ENCODE assay signal across 1 cellular context in the genomic region with DNA sequence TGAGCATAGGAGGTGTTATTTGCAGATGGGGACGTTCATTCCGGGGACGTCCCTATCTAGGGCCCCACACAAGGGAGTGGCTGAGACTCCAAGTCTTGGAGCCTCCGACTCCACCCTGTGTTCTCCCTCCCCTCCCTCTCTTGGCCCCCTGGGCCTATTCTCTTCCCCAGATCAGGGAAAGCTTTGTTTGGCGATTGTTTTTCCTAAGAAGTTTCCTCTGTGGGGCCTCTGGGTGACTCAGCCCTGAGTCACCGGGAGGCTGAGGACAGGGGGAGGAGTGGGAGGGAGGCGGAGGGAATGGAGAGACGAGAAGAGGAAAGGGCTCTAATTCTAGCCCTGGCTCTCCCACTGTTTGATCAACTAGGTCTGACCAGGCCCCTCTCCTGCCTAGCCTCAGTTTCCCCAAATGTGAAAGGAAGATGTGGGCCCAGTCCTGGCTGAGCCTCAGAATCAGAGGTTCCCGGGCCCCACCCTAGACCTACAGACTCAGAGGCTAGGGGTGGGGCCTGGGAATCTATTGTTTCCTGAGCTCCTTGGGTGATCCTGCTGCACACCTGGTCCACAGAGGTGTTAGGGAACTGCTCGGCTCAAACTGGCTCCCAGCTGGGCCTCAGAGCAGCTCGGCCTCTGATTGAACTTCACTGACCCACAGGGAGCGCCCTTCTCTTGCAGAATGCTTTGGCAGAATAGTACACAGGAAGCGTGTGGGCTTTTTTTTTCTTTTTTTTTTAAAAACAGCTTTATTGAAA.
TF ChIP-seq lines count a peak whose summit lies in the region.

No MANE protein-coding gene starts in this region.

TF ChIP-seq in HepG2, 621 proteins besides CTCF, POLR2A, EP300 and RAD21 (continued from another document and continues in another):
- TF ChIP-seq, protein P1, sequence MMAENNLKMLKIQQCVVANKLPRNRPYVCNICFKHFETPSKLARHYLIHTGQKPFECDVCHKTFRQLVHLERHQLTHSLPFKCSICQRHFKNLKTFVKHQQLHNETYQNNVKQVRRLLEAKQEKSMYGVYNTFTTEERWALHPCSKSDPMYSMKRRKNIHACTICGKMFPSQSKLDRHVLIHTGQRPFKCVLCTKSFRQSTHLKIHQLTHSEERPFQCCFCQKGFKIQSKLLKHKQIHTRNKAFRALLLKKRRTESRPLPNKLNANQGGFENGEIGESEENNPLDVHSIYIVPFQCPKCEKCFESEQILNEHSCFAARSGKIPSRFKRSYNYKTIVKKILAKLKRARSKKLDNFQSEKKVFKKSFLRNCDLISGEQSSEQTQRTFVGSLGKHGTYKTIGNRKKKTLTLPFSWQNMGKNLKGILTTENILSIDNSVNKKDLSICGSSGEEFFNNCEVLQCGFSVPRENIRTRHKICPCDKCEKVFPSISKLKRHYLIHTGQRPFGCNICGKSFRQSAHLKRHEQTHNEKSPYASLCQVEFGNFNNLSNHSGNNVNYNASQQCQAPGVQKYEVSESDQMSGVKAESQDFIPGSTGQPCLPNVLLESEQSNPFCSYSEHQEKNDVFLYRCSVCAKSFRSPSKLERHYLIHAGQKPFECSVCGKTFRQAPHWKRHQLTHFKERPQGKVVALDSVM (CRISPR knock-in tag; IDR thresholded peaks at IDR 0.05) = no peak
- TF ChIP-seq, protein P2, sequence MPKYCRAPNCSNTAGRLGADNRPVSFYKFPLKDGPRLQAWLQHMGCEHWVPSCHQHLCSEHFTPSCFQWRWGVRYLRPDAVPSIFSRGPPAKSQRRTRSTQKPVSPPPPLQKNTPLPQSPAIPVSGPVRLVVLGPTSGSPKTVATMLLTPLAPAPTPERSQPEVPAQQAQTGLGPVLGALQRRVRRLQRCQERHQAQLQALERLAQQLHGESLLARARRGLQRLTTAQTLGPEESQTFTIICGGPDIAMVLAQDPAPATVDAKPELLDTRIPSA (CRISPR knock-in tag; IDR thresholded peaks at IDR 0.05; ENCODE audit: borderline replicate concordance) = no peak
- TF ChIP-seq ZNF572 (CRISPR knock-in tag; IDR thresholded peaks at IDR 0.05) = no peak
- no peak for TF ChIP-seq ZNF430 (CRISPR knock-in tag; IDR thresholded peaks at IDR 0.05)
- TF ChIP-seq ZNF138 (CRISPR knock-in tag; IDR thresholded peaks at IDR 0.05; ENCODE audit: low read depth) = no peak
- no peak for TF ChIP-seq HOXD1 (CRISPR knock-in tag; IDR thresholded peaks at IDR 0.05)
- TF ChIP-seq ZSCAN20 (CRISPR knock-in tag; IDR thresholded peaks at IDR 0.05; ENCODE audit: borderline replicate concordance) = no peak
- TF ChIP-seq SOX13 (IDR thresholded peaks at IDR 0.05) = peak; percentile 94
- TF ChIP-seq SOX13 (CRISPR knock-in tag; conservative IDR thresholded peaks at IDR 0.05 in 1 of 2, IDR thresholded peaks at IDR 0.05 in 1 of 2) = peak in 1 of 2 experiments; percentile 97; a peak in 2 of 4 replicates
- TF ChIP-seq, protein P3, sequence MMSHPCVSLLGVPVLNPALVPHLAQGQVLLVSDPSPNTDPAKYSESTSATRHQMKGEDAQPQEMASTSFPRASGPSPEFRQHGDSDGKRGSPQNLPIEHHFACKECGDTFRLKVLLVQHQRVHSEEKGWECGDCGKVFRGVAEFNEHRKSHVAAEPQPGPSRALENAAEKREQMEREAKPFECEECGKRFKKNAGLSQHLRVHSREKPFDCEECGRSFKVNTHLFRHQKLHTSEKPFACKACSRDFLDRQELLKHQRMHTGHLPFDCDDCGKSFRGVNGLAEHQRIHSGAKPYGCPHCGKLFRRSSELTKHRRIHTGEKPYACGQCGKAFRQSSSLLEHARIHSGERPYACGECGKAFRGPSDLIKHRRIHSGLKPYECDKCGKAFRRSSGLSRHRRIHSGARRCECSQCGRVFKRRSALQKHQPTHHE (CRISPR knock-in tag; IDR thresholded peaks at IDR 0.05; ENCODE audit: borderline replicate concordance) = no peak
- no peak for TF ChIP-seq CCAR2 (optimal IDR thresholded peaks at IDR 0.05; ENCODE audit: low read depth, low read length)
- TF ChIP-seq ZNF10 (CRISPR knock-in tag; IDR thresholded peaks at IDR 0.05; ENCODE audit: borderline replicate concordance, low read depth) = no peak
- TF ChIP-seq, protein P4, sequence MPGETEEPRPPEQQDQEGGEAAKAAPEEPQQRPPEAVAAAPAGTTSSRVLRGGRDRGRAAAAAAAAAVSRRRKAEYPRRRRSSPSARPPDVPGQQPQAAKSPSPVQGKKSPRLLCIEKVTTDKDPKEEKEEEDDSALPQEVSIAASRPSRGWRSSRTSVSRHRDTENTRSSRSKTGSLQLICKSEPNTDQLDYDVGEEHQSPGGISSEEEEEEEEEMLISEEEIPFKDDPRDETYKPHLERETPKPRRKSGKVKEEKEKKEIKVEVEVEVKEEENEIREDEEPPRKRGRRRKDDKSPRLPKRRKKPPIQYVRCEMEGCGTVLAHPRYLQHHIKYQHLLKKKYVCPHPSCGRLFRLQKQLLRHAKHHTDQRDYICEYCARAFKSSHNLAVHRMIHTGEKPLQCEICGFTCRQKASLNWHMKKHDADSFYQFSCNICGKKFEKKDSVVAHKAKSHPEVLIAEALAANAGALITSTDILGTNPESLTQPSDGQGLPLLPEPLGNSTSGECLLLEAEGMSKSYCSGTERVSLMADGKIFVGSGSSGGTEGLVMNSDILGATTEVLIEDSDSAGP (CRISPR knock-in tag; IDR thresholded peaks at IDR 0.05; ENCODE audit: borderline replicate concordance) = no peak
- peak; percentile 83; the same call in 1 of the 2 replicates for TF ChIP-seq RXRA (CRISPR knock-in tag; IDR thresholded peaks at IDR 0.05)
- TF ChIP-seq ARID2 (CRISPR knock-in tag; IDR thresholded peaks at IDR 0.05; ENCODE audit: borderline replicate concordance) = no peak
- TF ChIP-seq, protein P5, sequence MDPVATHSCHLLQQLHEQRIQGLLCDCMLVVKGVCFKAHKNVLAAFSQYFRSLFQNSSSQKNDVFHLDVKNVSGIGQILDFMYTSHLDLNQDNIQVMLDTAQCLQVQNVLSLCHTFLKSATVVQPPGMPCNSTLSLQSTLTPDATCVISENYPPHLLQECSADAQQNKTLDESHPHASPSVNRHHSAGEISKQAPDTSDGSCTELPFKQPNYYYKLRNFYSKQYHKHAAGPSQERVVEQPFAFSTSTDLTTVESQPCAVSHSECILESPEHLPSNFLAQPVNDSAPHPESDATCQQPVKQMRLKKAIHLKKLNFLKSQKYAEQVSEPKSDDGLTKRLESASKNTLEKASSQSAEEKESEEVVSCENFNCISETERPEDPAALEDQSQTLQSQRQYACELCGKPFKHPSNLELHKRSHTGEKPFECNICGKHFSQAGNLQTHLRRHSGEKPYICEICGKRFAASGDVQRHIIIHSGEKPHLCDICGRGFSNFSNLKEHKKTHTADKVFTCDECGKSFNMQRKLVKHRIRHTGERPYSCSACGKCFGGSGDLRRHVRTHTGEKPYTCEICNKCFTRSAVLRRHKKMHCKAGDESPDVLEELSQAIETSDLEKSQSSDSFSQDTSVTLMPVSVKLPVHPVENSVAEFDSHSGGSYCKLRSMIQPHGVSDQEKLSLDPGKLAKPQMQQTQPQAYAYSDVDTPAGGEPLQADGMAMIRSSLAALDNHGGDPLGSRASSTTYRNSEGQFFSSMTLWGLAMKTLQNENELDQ (CRISPR knock-in tag; IDR thresholded peaks at IDR 0.05; ENCODE audit: borderline replicate concordance) = no peak
- TF ChIP-seq NCOA5 (CRISPR knock-in tag; IDR thresholded peaks at IDR 0.05) = no peak
- TF ChIP-seq KDM5A (IDR thresholded peaks at IDR 0.05; ENCODE audit: borderline replicate concordance, low read length) = no peak
- 0 out of 2 replicates have a peak, but pooled peaks have one; percentile 62 for TF ChIP-seq CHD4 (IDR thresholded peaks at IDR 0.05; ENCODE audit: borderline replicate concordance, low read length)
- no peak for TF ChIP-seq ZNF282 (IDR thresholded peaks at IDR 0.05; ENCODE audit: partially characterized antibody)
- TF ChIP-seq HNRNPL (IDR thresholded peaks at IDR 0.05; ENCODE audit: low read depth, low read length) = no peak
- no peak for TF ChIP-seq PHF8 (CRISPR knock-in tag; IDR thresholded peaks at IDR 0.05)
- no peak for TF ChIP-seq DNMT3B (CRISPR knock-in tag; conservative IDR thresholded peaks at IDR 0.05)
- TF ChIP-seq, protein P6, sequence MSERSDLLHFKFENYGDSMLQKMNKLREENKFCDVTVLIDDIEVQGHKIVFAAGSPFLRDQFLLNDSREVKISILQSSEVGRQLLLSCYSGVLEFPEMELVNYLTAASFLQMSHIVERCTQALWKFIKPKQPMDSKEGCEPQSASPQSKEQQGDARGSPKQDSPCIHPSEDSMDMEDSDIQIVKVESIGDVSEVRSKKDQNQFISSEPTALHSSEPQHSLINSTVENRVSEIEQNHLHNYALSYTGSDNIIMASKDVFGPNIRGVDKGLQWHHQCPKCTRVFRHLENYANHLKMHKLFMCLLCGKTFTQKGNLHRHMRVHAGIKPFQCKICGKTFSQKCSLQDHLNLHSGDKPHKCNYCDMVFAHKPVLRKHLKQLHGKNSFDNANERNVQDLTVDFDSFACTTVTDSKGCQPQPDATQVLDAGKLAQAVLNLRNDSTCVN (CRISPR knock-in tag; IDR thresholded peaks at IDR 0.05; ENCODE audit: borderline replicate concordance) = no peak
- TF ChIP-seq, protein P7, sequence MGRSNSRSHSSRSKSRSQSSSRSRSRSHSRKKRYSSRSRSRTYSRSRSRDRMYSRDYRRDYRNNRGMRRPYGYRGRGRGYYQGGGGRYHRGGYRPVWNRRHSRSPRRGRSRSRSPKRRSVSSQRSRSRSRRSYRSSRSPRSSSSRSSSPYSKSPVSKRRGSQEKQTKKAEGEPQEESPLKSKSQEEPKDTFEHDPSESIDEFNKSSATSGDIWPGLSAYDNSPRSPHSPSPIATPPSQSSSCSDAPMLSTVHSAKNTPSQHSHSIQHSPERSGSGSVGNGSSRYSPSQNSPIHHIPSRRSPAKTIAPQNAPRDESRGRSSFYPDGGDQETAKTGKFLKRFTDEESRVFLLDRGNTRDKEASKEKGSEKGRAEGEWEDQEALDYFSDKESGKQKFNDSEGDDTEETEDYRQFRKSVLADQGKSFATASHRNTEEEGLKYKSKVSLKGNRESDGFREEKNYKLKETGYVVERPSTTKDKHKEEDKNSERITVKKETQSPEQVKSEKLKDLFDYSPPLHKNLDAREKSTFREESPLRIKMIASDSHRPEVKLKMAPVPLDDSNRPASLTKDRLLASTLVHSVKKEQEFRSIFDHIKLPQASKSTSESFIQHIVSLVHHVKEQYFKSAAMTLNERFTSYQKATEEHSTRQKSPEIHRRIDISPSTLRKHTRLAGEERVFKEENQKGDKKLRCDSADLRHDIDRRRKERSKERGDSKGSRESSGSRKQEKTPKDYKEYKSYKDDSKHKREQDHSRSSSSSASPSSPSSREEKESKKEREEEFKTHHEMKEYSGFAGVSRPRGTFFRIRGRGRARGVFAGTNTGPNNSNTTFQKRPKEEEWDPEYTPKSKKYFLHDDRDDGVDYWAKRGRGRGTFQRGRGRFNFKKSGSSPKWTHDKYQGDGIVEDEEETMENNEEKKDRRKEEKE (IDR thresholded peaks at IDR 0.05) = no peak
- no peak for TF ChIP-seq NFKBIZ (CRISPR knock-in tag; IDR thresholded peaks at IDR 0.05)
- TF ChIP-seq GATAD1 (CRISPR knock-in tag; IDR thresholded peaks at IDR 0.05) = no peak
- TF ChIP-seq RBFOX2 (IDR thresholded peaks at IDR 0.05; ENCODE audit: low read depth, low read length) = 0 out of 2 replicates have a peak, but pooled peaks have one; percentile 24
- no peak for TF ChIP-seq ZNF256 (CRISPR knock-in tag; conservative IDR thresholded peaks at IDR 0.05)
- TF ChIP-seq NCOA2 (CRISPR knock-in tag; IDR thresholded peaks at IDR 0.05) = peak; percentile 39
- TF ChIP-seq REPIN1 (CRISPR knock-in tag; IDR thresholded peaks at IDR 0.05; ENCODE audit: borderline replicate concordance, low read depth) = no peak
- no peak for TF ChIP-seq ZNF230 (CRISPR knock-in tag; IDR thresholded peaks at IDR 0.05)
- TF ChIP-seq, protein P8, sequence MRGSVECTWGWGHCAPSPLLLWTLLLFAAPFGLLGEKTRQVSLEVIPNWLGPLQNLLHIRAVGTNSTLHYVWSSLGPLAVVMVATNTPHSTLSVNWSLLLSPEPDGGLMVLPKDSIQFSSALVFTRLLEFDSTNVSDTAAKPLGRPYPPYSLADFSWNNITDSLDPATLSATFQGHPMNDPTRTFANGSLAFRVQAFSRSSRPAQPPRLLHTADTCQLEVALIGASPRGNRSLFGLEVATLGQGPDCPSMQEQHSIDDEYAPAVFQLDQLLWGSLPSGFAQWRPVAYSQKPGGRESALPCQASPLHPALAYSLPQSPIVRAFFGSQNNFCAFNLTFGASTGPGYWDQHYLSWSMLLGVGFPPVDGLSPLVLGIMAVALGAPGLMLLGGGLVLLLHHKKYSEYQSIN (CRISPR knock-in tag; IDR thresholded peaks at IDR 0.05; ENCODE audit: borderline replicate concordance) = no peak
- no peak for TF ChIP-seq RARG (CRISPR knock-in tag; IDR thresholded peaks at IDR 0.05; ENCODE audit: low read depth)
- no peak for TF ChIP-seq NCOR1 (IDR thresholded peaks at IDR 0.05; ENCODE audit: borderline replicate concordance, low read length)
- TF ChIP-seq DPF2 (CRISPR knock-in tag; IDR thresholded peaks at IDR 0.05; ENCODE audit: borderline replicate concordance, low read depth) = peak; percentile 54; the same call in 1 of the 2 replicates
- TF ChIP-seq ZNF816 (CRISPR knock-in tag; IDR thresholded peaks at IDR 0.05; ENCODE audit: borderline replicate concordance) = no peak
- no peak for TF ChIP-seq TSC22D2 (CRISPR knock-in tag; IDR thresholded peaks at IDR 0.05; ENCODE audit: borderline replicate concordance)
- TF ChIP-seq ASH2L (IDR thresholded peaks at IDR 0.05; ENCODE audit: insufficient read length, low read depth, low read length) = peak; percentile 30
- no peak for TF ChIP-seq ATF7 (IDR thresholded peaks at IDR 0.05)
- TF ChIP-seq ATF7 (CRISPR knock-in tag; IDR thresholded peaks at IDR 0.05) = no peak
- TF ChIP-seq, protein P9, sequence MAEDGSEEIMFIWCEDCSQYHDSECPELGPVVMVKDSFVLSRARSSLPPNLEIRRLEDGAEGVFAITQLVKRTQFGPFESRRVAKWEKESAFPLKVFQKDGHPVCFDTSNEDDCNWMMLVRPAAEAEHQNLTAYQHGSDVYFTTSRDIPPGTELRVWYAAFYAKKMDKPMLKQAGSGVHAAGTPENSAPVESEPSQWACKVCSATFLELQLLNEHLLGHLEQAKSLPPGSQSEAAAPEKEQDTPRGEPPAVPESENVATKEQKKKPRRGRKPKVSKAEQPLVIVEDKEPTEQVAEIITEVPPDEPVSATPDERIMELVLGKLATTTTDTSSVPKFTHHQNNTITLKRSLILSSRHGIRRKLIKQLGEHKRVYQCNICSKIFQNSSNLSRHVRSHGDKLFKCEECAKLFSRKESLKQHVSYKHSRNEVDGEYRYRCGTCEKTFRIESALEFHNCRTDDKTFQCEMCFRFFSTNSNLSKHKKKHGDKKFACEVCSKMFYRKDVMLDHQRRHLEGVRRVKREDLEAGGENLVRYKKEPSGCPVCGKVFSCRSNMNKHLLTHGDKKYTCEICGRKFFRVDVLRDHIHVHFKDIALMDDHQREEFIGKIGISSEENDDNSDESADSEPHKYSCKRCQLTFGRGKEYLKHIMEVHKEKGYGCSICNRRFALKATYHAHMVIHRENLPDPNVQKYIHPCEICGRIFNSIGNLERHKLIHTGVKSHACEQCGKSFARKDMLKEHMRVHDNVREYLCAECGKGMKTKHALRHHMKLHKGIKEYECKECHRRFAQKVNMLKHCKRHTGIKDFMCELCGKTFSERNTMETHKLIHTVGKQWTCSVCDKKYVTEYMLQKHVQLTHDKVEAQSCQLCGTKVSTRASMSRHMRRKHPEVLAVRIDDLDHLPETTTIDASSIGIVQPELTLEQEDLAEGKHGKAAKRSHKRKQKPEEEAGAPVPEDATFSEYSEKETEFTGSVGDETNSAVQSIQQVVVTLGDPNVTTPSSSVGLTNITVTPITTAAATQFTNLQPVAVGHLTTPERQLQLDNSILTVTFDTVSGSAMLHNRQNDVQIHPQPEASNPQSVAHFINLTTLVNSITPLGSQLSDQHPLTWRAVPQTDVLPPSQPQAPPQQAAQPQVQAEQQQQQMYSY (CRISPR knock-in tag; IDR thresholded peaks at IDR 0.05) = no peak
